In the genomic region with DNA sequence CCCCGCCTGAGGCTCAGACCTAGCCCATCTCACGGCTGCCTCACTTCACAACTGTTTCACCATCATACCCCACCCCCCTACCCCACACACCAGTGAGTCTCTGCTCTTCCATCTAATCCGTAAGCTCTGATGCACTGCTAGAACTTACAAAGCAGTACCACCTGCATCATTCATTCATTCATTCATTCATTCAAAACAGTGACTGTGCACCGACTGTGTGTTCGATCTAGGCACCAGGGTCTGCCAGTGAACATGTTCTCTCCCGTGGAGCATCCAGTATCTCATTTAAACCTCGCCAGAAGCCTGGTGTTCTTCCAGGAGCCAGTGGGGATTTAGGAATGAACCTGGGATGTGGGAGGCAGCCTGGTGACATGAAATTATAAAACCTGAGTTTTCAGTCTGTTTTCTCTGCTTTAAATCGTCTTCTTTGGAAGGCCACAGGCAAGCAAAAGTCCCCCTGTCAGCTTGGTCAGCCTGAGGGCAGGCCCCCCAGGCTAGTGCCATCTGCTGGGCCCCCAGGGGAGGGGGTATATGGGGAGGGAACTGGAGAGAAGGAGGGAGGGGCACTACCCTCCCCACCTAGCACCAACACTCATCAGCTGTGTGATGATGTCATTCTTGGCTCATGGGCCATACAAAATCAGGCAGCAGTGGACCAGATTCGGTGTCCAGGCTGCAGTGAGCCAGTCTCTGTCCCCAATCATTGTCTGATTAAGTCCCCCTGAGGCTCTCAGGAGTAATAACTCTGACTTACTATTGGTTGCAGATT, we compare ENCODE assay signal across 3 cellular contexts.
A peak's percentile ranks its signal among the peaks of the same experiment; 100 is the strongest.
TF ChIP-seq lines count a peak whose summit lies in the region.

No MANE protein-coding gene starts in this region.

TF ChIP-seq in GM23338, 12 proteins besides CTCF, POLR2A, EP300 and RAD21 (continues in another document):
- TF ChIP-seq NANOG (IDR thresholded peaks at IDR 0.05; ENCODE audit: borderline replicate concordance) (no peak), EZH2phosphoT487 (IDR thresholded peaks at IDR 0.05; ENCODE audit: unreplicated experiment) (no peak), EZH2 (IDR thresholded peaks at IDR 0.05; ENCODE audit: low read depth, unreplicated experiment) (no peak)
- TF ChIP-seq, protein P1, sequence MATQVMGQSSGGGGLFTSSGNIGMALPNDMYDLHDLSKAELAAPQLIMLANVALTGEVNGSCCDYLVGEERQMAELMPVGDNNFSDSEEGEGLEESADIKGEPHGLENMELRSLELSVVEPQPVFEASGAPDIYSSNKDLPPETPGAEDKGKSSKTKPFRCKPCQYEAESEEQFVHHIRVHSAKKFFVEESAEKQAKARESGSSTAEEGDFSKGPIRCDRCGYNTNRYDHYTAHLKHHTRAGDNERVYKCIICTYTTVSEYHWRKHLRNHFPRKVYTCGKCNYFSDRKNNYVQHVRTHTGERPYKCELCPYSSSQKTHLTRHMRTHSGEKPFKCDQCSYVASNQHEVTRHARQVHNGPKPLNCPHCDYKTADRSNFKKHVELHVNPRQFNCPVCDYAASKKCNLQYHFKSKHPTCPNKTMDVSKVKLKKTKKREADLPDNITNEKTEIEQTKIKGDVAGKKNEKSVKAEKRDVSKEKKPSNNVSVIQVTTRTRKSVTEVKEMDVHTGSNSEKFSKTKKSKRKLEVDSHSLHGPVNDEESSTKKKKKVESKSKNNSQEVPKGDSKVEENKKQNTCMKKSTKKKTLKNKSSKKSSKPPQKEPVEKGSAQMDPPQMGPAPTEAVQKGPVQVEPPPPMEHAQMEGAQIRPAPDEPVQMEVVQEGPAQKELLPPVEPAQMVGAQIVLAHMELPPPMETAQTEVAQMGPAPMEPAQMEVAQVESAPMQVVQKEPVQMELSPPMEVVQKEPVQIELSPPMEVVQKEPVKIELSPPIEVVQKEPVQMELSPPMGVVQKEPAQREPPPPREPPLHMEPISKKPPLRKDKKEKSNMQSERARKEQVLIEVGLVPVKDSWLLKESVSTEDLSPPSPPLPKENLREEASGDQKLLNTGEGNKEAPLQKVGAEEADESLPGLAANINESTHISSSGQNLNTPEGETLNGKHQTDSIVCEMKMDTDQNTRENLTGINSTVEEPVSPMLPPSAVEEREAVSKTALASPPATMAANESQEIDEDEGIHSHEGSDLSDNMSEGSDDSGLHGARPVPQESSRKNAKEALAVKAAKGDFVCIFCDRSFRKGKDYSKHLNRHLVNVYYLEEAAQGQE (IDR thresholded peaks at IDR 0.05; ENCODE audit: unreplicated experiment) = no peak

TF ChIP-seq in K562, 482 proteins besides CTCF, POLR2A, EP300 and RAD21:
- TF ChIP-seq JUN (IDR thresholded peaks at IDR 0.05; ENCODE audit: borderline replicate concordance, low read depth, low read length) (0 out of 2 replicates have a peak, but pooled peaks have one; percentile 12), JUN (CRISPR knock-in tag; IDR thresholded peaks at IDR 0.05; ENCODE audit: borderline replicate concordance) (no peak), ZNF24 (IDR thresholded peaks at IDR 0.05) (peak; percentile 87), ATF7 (IDR thresholded peaks at IDR 0.05) (peak; percentile 51; the same call in 1 of the 2 replicates)
- TF ChIP-seq, protein P2, sequence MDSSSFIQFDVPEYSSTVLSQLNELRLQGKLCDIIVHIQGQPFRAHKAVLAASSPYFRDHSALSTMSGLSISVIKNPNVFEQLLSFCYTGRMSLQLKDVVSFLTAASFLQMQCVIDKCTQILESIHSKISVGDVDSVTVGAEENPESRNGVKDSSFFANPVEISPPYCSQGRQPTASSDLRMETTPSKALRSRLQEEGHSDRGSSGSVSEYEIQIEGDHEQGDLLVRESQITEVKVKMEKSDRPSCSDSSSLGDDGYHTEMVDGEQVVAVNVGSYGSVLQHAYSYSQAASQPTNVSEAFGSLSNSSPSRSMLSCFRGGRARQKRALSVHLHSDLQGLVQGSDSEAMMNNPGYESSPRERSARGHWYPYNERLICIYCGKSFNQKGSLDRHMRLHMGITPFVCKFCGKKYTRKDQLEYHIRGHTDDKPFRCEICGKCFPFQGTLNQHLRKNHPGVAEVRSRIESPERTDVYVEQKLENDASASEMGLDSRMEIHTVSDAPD (CRISPR knock-in tag; IDR thresholded peaks at IDR 0.05) = no peak
- TF ChIP-seq, protein P3, sequence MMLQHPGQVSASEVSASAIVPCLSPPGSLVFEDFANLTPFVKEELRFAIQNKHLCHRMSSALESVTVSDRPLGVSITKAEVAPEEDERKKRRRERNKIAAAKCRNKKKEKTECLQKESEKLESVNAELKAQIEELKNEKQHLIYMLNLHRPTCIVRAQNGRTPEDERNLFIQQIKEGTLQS (IDR thresholded peaks at IDR 0.05) = peak; percentile 84
- TF ChIP-seq, protein P3 (CRISPR knock-in tag; conservative IDR thresholded peaks at IDR 0.05) = no peak
TF ChIP-seq in K562: peak in this region for 4.

TF ChIP-seq in HepG2, 621 proteins besides CTCF, POLR2A, EP300 and RAD21:
- TF ChIP-seq NFYC (CRISPR knock-in tag; IDR thresholded peaks at IDR 0.05) = no peak
- no peak for TF ChIP-seq NR2F2 (IDR thresholded peaks at IDR 0.05; ENCODE audit: borderline replicate concordance, low read depth)
- no peak for TF ChIP-seq ZFP36L1 (CRISPR knock-in tag; IDR thresholded peaks at IDR 0.05)
- TF ChIP-seq ATF7 (IDR thresholded peaks at IDR 0.05) = peak; percentile 82
- no peak for TF ChIP-seq ATF7 (CRISPR knock-in tag; IDR thresholded peaks at IDR 0.05)
